In the genomic region with DNA sequence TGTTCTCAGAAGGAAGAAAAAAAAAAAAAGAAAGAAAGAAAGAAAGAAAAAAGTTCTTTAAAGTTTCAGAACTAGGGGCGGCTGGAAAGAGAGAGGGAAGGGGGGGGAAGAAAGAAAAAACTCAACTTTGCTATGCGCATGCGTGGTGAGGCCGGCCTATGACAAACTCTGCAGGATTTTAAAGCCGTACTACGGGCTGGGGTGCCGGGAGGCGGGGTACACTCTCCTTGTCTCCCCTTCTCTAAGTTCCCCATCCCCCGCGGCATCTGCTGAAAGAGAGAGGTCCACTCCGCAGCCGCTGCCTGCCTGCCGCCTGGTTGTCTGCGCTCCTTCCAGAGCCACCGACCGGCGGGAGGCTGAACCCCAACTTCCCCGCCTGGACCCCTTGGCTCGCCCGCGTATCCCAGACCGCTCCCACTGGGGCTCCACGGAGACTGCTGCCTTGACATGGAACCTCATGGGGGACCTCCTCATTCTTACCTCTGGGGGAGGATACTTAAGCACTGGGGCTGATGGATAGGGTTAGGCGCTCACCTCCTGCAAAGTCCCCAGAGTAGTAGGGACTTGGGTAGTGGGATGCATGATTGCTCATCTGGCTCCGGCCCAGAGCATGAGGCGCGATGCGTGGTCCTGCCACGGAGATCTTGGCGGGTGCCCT, we compare ENCODE assay signal across 1 cellular context.
TF ChIP-seq lines count a peak whose summit lies in the region.

No MANE protein-coding gene starts in this region.

TF ChIP-seq in GM12878, 131 proteins besides CTCF, POLR2A, EP300 and RAD21 (continued from another document):
- no peak for TF ChIP-seq IRF4 (IDR thresholded peaks at IDR 0.05; ENCODE audit: low read depth, low read length)
- TF ChIP-seq BCLAF1 (IDR thresholded peaks at IDR 0.05) = no peak
- TF ChIP-seq GABPA (IDR thresholded peaks at IDR 0.05; ENCODE audit: low read depth) = no peak
- TF ChIP-seq FOS (IDR thresholded peaks at IDR 0.05; ENCODE audit: borderline replicate concordance, extremely low read depth, insufficient read length) = no peak
- TF ChIP-seq ZNF384 (IDR thresholded peaks at IDR 0.05; ENCODE audit: borderline replicate concordance, low read depth, low read length) = peak; percentile 83
- TF ChIP-seq JUNB (IDR thresholded peaks at IDR 0.05) = no peak
- no peak for TF ChIP-seq HDAC6 (IDR thresholded peaks at IDR 0.05; ENCODE audit: unreplicated experiment)
- TF ChIP-seq E2F4 (IDR thresholded peaks at IDR 0.05; ENCODE audit: low read depth, low read length) = no peak
- TF ChIP-seq SUZ12 (IDR thresholded peaks at IDR 0.05; ENCODE audit: unreplicated experiment) = peak; percentile 82
- no peak for TF ChIP-seq CEBPB (IDR thresholded peaks at IDR 0.05; ENCODE audit: borderline replicate concordance in 1 of 2, low read depth in 2 of 2, low read length in 2 of 2)
- no peak for TF ChIP-seq EZH2 (IDR thresholded peaks at IDR 0.05; ENCODE audit: borderline replicate concordance, control insufficient read depth, low read depth, low read length)
- no peak for TF ChIP-seq RBBP5 (conservative IDR thresholded peaks at IDR 0.05)
- TF ChIP-seq SPI1 (IDR thresholded peaks at IDR 0.05; ENCODE audit: borderline replicate concordance, insufficient read depth, low read depth, low read length) = no peak
